ENCODE assay signal across 1 cellular context in genomic region chr9:87451149-87451548, GRCh38.
A peak's percentile ranks its signal among the peaks of the same experiment; 100 is the strongest.
TF ChIP-seq lines count a peak whose summit lies in the region.

No MANE protein-coding gene starts in this region.

TF ChIP-seq in HepG2, 621 proteins besides CTCF, POLR2A, EP300 and RAD21 (continued from another document and continues in another):
- no peak for TF ChIP-seq ZNF784 (CRISPR knock-in tag; IDR thresholded peaks at IDR 0.05; ENCODE audit: borderline replicate concordance)
- no peak for TF ChIP-seq ZFP91 (CRISPR knock-in tag; IDR thresholded peaks at IDR 0.05; ENCODE audit: borderline replicate concordance)
- TF ChIP-seq ZSCAN5A (CRISPR knock-in tag; IDR thresholded peaks at IDR 0.05; ENCODE audit: borderline replicate concordance) = no peak
- TF ChIP-seq ZNF792 (CRISPR knock-in tag; IDR thresholded peaks at IDR 0.05) = no peak
- TF ChIP-seq KDM1A (CRISPR knock-in tag; IDR thresholded peaks at IDR 0.05) = no peak
- TF ChIP-seq BCL6 (CRISPR knock-in tag; IDR thresholded peaks at IDR 0.05) = 0 out of 2 replicates have a peak, but pooled peaks have one; percentile 18
- no peak for TF ChIP-seq PHF5A (CRISPR knock-in tag; IDR thresholded peaks at IDR 0.05; ENCODE audit: low read depth, unreplicated experiment)
- TF ChIP-seq FOXA3 (CRISPR knock-in tag; IDR thresholded peaks at IDR 0.05) = 0 out of 2 replicates have a peak, but pooled peaks have one; percentile 49
- no peak for TF ChIP-seq ZNF512 (CRISPR knock-in tag; IDR thresholded peaks at IDR 0.05)
- no peak for TF ChIP-seq ZNF557 (CRISPR knock-in tag; IDR thresholded peaks at IDR 0.05)
- no peak for TF ChIP-seq ZNF124 (CRISPR knock-in tag; IDR thresholded peaks at IDR 0.05)
- TF ChIP-seq GMEB2 (CRISPR knock-in tag; IDR thresholded peaks at IDR 0.05; ENCODE audit: low read depth) = no peak
- TF ChIP-seq CHCHD3 (CRISPR knock-in tag; IDR thresholded peaks at IDR 0.05) = no peak
- no peak for TF ChIP-seq RARG (CRISPR knock-in tag; IDR thresholded peaks at IDR 0.05; ENCODE audit: low read depth)
- TF ChIP-seq SMC3 (IDR thresholded peaks at IDR 0.05; ENCODE audit: low read length) = no peak
- peak; percentile 57; the same call in 1 of the 2 replicates for TF ChIP-seq RERE (CRISPR knock-in tag; IDR thresholded peaks at IDR 0.05; ENCODE audit: low read depth)
- TF ChIP-seq HIVEP1 (CRISPR knock-in tag; IDR thresholded peaks at IDR 0.05) = no peak
- TF ChIP-seq ELF4 (CRISPR knock-in tag; IDR thresholded peaks at IDR 0.05; ENCODE audit: borderline replicate concordance) = no peak
- no peak for TF ChIP-seq ARHGAP35 (CRISPR knock-in tag; IDR thresholded peaks at IDR 0.05; ENCODE audit: borderline replicate concordance)
- TF ChIP-seq CREB3 (CRISPR knock-in tag; IDR thresholded peaks at IDR 0.05) = no peak
- TF ChIP-seq ZBTB14 (CRISPR knock-in tag; IDR thresholded peaks at IDR 0.05) = no peak
- TF ChIP-seq HHEX (CRISPR knock-in tag; IDR thresholded peaks at IDR 0.05) = peak; percentile 60; the same call in 1 of the 2 replicates
- TF ChIP-seq ZNF407 (CRISPR knock-in tag; IDR thresholded peaks at IDR 0.05; ENCODE audit: not compliant biosample characterization) = no peak
- TF ChIP-seq NR2F2 (IDR thresholded peaks at IDR 0.05; ENCODE audit: borderline replicate concordance, low read depth) = no peak
- no peak for TF ChIP-seq WIZ (CRISPR knock-in tag; IDR thresholded peaks at IDR 0.05)
- TF ChIP-seq NR3C1 (CRISPR knock-in tag; IDR thresholded peaks at IDR 0.05) = no peak
- TF ChIP-seq TERF1 (CRISPR knock-in tag; IDR thresholded peaks at IDR 0.05) = no peak
